Comparison of ENCODE assay signal across 29 cellular contexts in genomic region chr3:62621171-62621570, GRCh38.
"Had no signal": no experiment of that assay in that cellular context is flagged by ENCODE, and none has a peak within 500 bp of the region (broad histone marks: within the 10 kb centered on the region; RNA-seq: fewer than 3 reads in every experiment).

No MANE protein-coding gene starts in this region.

- H3K36me3 Mint-ChIP-seq: activated naive CD4-positive, alpha-beta T cell treated with anti-CD3 and anti-CD28 coated beads, Interleukin-2, amount 10 ng/mL, durations not matched to agents 7 days and 5 days; activated naive CD4-positive, alpha-beta T cell treated with anti-CD3 and anti-CD28 coated beads, Interleukin-2, amount 50 U/mL, for 72 hours; activated naive CD8-positive, alpha-beta T cell treated with anti-CD3 and anti-CD28 coated beads, Interleukin-2, amount 10 ng/mL, durations not matched to agents 7 days and 5 days; WTC11 had no signal

- H3K36me3 ChIP-seq: ascending aorta, brain microvascular endothelial cell, esophagus muscularis mucosa, gastroesophageal sphincter had no signal

- H3K27ac Mint-ChIP-seq: activated CD4-positive, alpha-beta memory T cell treated with anti-CD3 and anti-CD28 coated beads, Interleukin-2, amount 10 ng/mL, durations not matched to agents 7 days and 5 days; activated CD4-positive, alpha-beta T cell treated with anti-CD3 and anti-CD28 coated beads, Interleukin-2, amount 10 ng/mL, durations not matched to agents 7 days and 5 days; activated naive CD4-positive, alpha-beta T cell treated with anti-CD3 and anti-CD28 coated beads, Interleukin-2, amount 10 ng/mL, durations not matched to agents 7 days and 5 days; activated naive CD4-positive, alpha-beta T cell treated with anti-CD3 and anti-CD28 coated beads, Interleukin-2, amount 50 U/mL, for 72 hours; activated naive CD8-positive, alpha-beta T cell treated with anti-CD3 and anti-CD28 coated beads, Interleukin-2, amount 10 ng/mL, durations not matched to agents 7 days and 5 days; activated T-cell treated with anti-CD3 and anti-CD28 coated beads, Interleukin-2, amount 50 U/mL, for 24 hours; activated T-cell treated with anti-CD3 and anti-CD28 coated beads, Interleukin-2, amount 50 U/mL, for 72 hours; effector memory CD8-positive, alpha-beta T cell; WTC11 had no signal

- H3K4me1 Mint-ChIP-seq: activated CD4-positive, alpha-beta memory T cell treated with anti-CD3 and anti-CD28 coated beads, Interleukin-2, amount 10 ng/mL, durations not matched to agents 7 days and 5 days; activated CD4-positive, alpha-beta T cell treated with anti-CD3 and anti-CD28 coated beads, Interleukin-2, amount 10 ng/mL, durations not matched to agents 7 days and 5 days; activated naive CD4-positive, alpha-beta T cell treated with anti-CD3 and anti-CD28 coated beads, Interleukin-2, amount 10 ng/mL, durations not matched to agents 7 days and 5 days; activated naive CD8-positive, alpha-beta T cell treated with anti-CD3 and anti-CD28 coated beads, Interleukin-2, amount 10 ng/mL, durations not matched to agents 7 days and 5 days had no signal

- H3K27ac ChIP-seq: ascending aorta, brain microvascular endothelial cell, esophagus muscularis mucosa, gastroesophageal sphincter, VCaP had no signal

- DNase-seq: activated CD4-positive, alpha-beta memory T cell treated with anti-CD3 and anti-CD28 coated beads, Interleukin-2, amount 10 ng/mL, durations not matched to agents 7 days and 5 days; activated CD4-positive, alpha-beta T cell treated with anti-CD3 and anti-CD28 coated beads for 1 hour; activated CD4-positive, alpha-beta T cell treated with anti-CD3 and anti-CD28 coated beads for 4 hours; activated CD4-positive, alpha-beta T cell treated with anti-CD3 and anti-CD28 coated beads, Interleukin-2, amount 10 ng/mL, durations not matched to agents 7 days and 5 days; activated CD4-positive, alpha-beta T cell treated with anti-CD3 and anti-CD28 coated beads, Interleukin-2, amount 50 U/mL, for 4 hours; activated CD8-positive, alpha-beta memory T cell treated with anti-CD3 and anti-CD28 coated beads, Interleukin-2, amount 50 U/mL, for 48 hours; activated gamma-delta T cell; activated naive CD4-positive, alpha-beta T cell; activated naive CD4-positive, alpha-beta T cell treated with anti-CD3 and anti-CD28 coated beads, Interleukin-2, amount 10 ng/mL, durations not matched to agents 7 days and 5 days; activated naive CD8-positive, alpha-beta T cell treated with anti-CD3 and anti-CD28 coated beads, Interleukin-2, amount 10 ng/mL, durations not matched to agents 7 days and 5 days; activated T-cell treated with anti-CD3 and anti-CD28 coated beads for 4 hours; activated T-cell treated with anti-CD3 and anti-CD28 coated beads, Interleukin-2, amount 50 U/mL, for 24 hours; activated T-cell treated with anti-CD3 and anti-CD28 coated beads, Interleukin-2, amount 50 U/mL, for 72 hours; brain microvascular endothelial cell; caudate nucleus; cortex of kidney; dermis blood vessel endothelial cell; effector CD4-positive, alpha-beta T cell; effector memory CD8-positive, alpha-beta T cell; erythroblast; foreskin melanocyte; head of caudate nucleus; T-helper 2 cell had no signal

- H3K27me3 ChIP-seq: ascending aorta, brain microvascular endothelial cell had no signal

- H3K4me3 ChIP-seq: ascending aorta, esophagus muscularis mucosa, gastroesophageal sphincter had no signal

- H3K9me3 Mint-ChIP-seq: activated CD4-positive, alpha-beta memory T cell treated with anti-CD3 and anti-CD28 coated beads, Interleukin-2, amount 10 ng/mL, durations not matched to agents 7 days and 5 days; activated CD4-positive, alpha-beta T cell treated with anti-CD3 and anti-CD28 coated beads, Interleukin-2, amount 10 ng/mL, durations not matched to agents 7 days and 5 days; activated naive CD4-positive, alpha-beta T cell treated with anti-CD3 and anti-CD28 coated beads, Interleukin-2, amount 10 ng/mL, durations not matched to agents 7 days and 5 days; activated naive CD4-positive, alpha-beta T cell treated with anti-CD3 and anti-CD28 coated beads, Interleukin-2, amount 50 U/mL, for 72 hours; activated naive CD8-positive, alpha-beta T cell treated with anti-CD3 and anti-CD28 coated beads, Interleukin-2, amount 10 ng/mL, durations not matched to agents 7 days and 5 days; activated T-cell treated with anti-CD3 and anti-CD28 coated beads, Interleukin-2, amount 50 U/mL, for 24 hours; activated T-cell treated with anti-CD3 and anti-CD28 coated beads, Interleukin-2, amount 50 U/mL, for 72 hours; WTC11 had no signal

- H3K9me3 ChIP-seq: ascending aorta, esophagus muscularis mucosa, gastroesophageal sphincter had no signal

- H3K4me3 Mint-ChIP-seq: activated CD4-positive, alpha-beta memory T cell treated with anti-CD3 and anti-CD28 coated beads, Interleukin-2, amount 10 ng/mL, durations not matched to agents 7 days and 5 days; activated CD4-positive, alpha-beta T cell treated with anti-CD3 and anti-CD28 coated beads, Interleukin-2, amount 10 ng/mL, durations not matched to agents 7 days and 5 days; activated naive CD4-positive, alpha-beta T cell treated with anti-CD3 and anti-CD28 coated beads, Interleukin-2, amount 10 ng/mL, durations not matched to agents 7 days and 5 days; activated naive CD8-positive, alpha-beta T cell treated with anti-CD3 and anti-CD28 coated beads, Interleukin-2, amount 10 ng/mL, durations not matched to agents 7 days and 5 days; activated T-cell treated with anti-CD3 and anti-CD28 coated beads, Interleukin-2, amount 50 U/mL, for 24 hours; activated T-cell treated with anti-CD3 and anti-CD28 coated beads, Interleukin-2, amount 50 U/mL, for 72 hours; effector memory CD8-positive, alpha-beta T cell; WTC11 had no signal

- ATAC-seq: activated naive CD4-positive, alpha-beta T cell treated with anti-CD3 and anti-CD28 coated beads, Interleukin-2, amount 50 U/mL, for 72 hours; activated T-cell treated with anti-CD3 and anti-CD28 coated beads, Interleukin-2, amount 50 U/mL, for 72 hours; effector memory CD8-positive, alpha-beta T cell; gastroesophageal sphincter; WTC11 had no signal

- H3K4me1 ChIP-seq: ascending aorta, esophagus muscularis mucosa, gastroesophageal sphincter had no signal

- H3K27me3 Mint-ChIP-seq: activated CD4-positive, alpha-beta memory T cell treated with anti-CD3 and anti-CD28 coated beads, Interleukin-2, amount 10 ng/mL, durations not matched to agents 7 days and 5 days; effector memory CD8-positive, alpha-beta T cell had no signal
